ENCODE assay signal across 8 cellular contexts in the genomic region with DNA sequence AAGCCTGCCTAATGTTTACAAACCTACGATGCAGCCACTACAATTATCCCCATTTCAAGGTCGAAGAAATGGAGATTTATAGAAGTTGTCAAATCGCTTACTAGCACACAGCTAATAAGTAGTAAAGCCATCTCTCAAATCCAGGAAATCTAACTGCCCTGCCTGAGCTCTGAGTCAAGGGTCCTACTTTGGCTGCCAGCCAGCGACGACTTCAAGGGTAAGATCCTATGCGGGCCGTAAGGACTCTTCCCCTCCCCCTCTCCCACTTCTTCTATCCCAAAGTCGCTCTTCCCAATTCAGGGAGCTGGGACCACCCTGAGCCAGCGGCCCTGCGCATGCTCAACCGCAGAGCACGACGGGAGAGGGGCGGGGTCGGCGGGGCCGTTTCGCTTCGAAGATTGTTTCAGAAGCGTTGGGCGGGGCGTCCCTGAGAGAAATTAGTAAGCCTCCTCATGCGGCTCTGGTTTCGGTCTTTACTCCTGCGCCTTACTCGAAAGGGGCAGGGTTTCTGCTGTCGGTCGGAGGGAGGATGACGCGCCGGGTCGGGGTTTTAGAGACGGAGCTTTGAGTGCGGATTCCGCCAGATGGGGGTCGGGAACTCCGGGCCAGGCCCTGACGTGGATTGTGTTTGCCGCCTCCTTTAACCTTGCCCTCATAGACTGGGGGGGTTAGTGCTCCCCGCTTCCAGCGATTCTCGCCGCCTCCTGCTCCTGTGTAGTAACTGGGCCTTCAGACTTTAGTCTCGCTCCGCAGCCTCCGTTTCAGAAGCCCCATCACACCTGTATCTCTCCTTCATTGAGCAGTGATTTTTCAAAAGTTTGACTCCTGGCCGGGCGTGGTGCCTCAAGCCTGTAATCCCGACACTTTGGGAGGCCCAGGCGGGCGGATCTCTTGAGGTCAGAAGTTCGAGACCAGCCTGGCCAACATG. TPM values are rescaled to one million over a fixed set of nuclear protein-coding genes. Genes with fewer than 3 reads are reported as not detected.
A peak's percentile ranks its signal among the peaks of the same experiment; 100 is the strongest.
DNase-seq lines count a peak whose midpoint lies in the region; ATAC-seq and TF ChIP-seq lines count a peak whose summit lies in the region.

A gene (plus strand): TSS at position 383 of the 928 bp plus-strand sequence. CDS start 14,603 bp downstream, outside the sequence.

- no peaks in the 10 kb centered on the region for H3K9me3 ChIP-seq in effector memory CD4-positive, alpha-beta T cell (ENCODE audit: control insufficient read depth, low read length)

- peak within 1 kb of the TSS; percentile 69 for H3K4me3 ChIP-seq in effector memory CD4-positive, alpha-beta T cell (ENCODE audit: insufficient read depth, low read depth, low read length, poor library complexity, severe bottlenecking)

- H3K9me3 Mint-ChIP-seq in CD14-positive monocyte = peaks cover 0 to 4% (median 2%) of the 10 kb centered on the region in 7 donors

- H3K27ac Mint-ChIP-seq in CD14-positive monocyte = peak within 1 kb of the TSS; percentile 94 to 98 (median 97)

- ATAC-seq in GM19372 (IDR thresholded peaks at IDR 0.05; ENCODE audit: low read depth, unreplicated experiment) = peak; percentile 95
- peak; percentile 80 for ATAC-seq in HG03565 (IDR thresholded peaks at IDR 0.05; ENCODE audit: unreplicated experiment)

- peaks cover 4 to 12% of the 10 kb centered on the region in 2 donors for H3K36me3 Mint-ChIP-seq in CD14-positive monocyte

- H3K4me1 Mint-ChIP-seq in CD14-positive monocyte = peaks cover 20% of the 10 kb centered on the region

- H3K27me3 Mint-ChIP-seq in CD14-positive monocyte (ENCODE audit: low read depth in 3 of 3) = peaks cover 0 to 4% (median 3%) of the 10 kb centered on the region in 3 donors

- no peak for TF ChIP-seq CTCF in CD14-positive monocyte (IDR thresholded peaks at IDR 0.05)

- no peaks in the 10 kb centered on the region for H3K4me1 ChIP-seq in effector memory CD4-positive, alpha-beta T cell (ENCODE audit: control insufficient read depth, insufficient read depth, low read length, poor library complexity, severe bottlenecking)

- intact Hi-C loops in CD14-positive monocyte (cut with micrococcal nuclease) = no loop called here

- DNase-seq in CD14-positive monocyte (ENCODE audit: low spot score) (peak; percentile 71), NCI-H748 treated with DMSO at 0.1 percent for 48 hours (lab: John Stamatoyannopoulos, UW) (peak; percentile 57), medulla oblongata (ENCODE audit: extremely low spot score) (peak; percentile 79)
- peak; percentile 32 to 69 for DNase-seq in activated CD8-positive, alpha-beta memory T cell treated with anti-CD3 and anti-CD28 coated beads for 1 hour (ENCODE audit: extremely low read depth in 1 of 2, low read depth in 1 of 2)
- DNase-seq in effector memory CD4-positive, alpha-beta T cell = peak; percentile 55 to 63 (median 60)
- DNase-seq in stimulated activated CD4-positive, alpha-beta T cell treated with anti-CD3 and anti-CD28 coated beads, TNF-alpha, amount 100 ng/mL, for 48 hours (ENCODE audit: low read depth in 3 of 3) = peak; percentile 80 to 88 (median 83)

- peak within 1 kb of the TSS; percentile 79 for H3K27ac ChIP-seq in effector memory CD4-positive, alpha-beta T cell (ENCODE audit: insufficient read depth, low read length, poor library complexity, severe bottlenecking)

- peak within 1 kb of the TSS; percentile 98 to 99 for H3K4me3 Mint-ChIP-seq in CD14-positive monocyte

- H3K27me3 ChIP-seq in effector memory CD4-positive, alpha-beta T cell (replicated peaks; ENCODE audit: control insufficient read depth, insufficient read depth, low read length, poor library complexity, severe bottlenecking) = no peaks in the 10 kb centered on the region

- no peaks in the 10 kb centered on the region for H3K36me3 ChIP-seq in effector memory CD4-positive, alpha-beta T cell (ENCODE audit: control insufficient read depth, insufficient read depth, low read length)

RNA-seq across cellular contexts. Expression of the gene that starts here (rescaled TPM):
- 1 to 10 TPM; 3.4 to 6.1 TPM for polyA plus RNA-seq in CD14-positive monocyte

Comparison
In these comparisons a context has a peak if more than half of its experiments do, and no peak if none do; other contexts are left out.
1. Peak in every context shown above with its lines: DNase-seq, ATAC-seq, H3K4me3 ChIP-seq and H3K27ac ChIP-seq.